14 cellular contexts compared by ENCODE assay signal in the genomic region with DNA sequence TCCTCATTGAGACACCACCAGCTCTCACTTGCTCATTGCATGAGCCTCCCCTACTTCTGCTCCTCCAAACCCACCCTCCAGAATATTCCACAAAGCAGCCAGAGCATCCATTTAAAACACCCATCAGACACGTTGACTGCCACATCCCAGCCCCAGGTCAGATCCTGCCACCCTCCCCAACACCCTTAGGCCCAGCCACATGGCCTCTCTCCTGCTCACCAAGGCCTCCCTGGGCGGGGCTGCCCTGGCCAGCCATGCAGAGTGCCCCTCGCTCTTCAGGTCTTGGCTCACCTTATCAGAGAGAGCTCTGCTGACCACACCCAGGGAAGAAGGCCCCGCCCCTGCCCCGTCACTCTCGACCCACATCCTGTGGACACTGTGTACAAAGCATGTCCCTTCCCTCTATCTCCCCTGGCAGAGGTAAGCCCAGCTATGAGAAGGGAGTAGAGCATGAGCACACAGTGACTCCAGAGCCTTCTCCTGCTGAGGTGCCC.
DNase-seq lines count a peak whose midpoint lies in the region; TF ChIP-seq lines count a peak whose summit lies in the region.
"Had no signal": no experiment of that assay in that cellular context is flagged by ENCODE, and none has a peak within 500 bp of the region (broad histone marks: within the 10 kb centered on the region; RNA-seq: fewer than 3 reads in every experiment).

No MANE protein-coding gene starts in this region.

- no peak overlapping the region for H3K4me3 ChIP-seq in GM06990 (replicated peaks; ENCODE audit: low read depth, low read length)
- no peak overlapping the region for H3K4me3 ChIP-seq in Peyer's patch
- H3K4me3 ChIP-seq in sigmoid colon, result no peak overlapping the region
- no peak overlapping the region for H3K4me3 ChIP-seq in ascending aorta

- H3K36me3 ChIP-seq in GM06990 (ENCODE audit: control insufficient read depth, insufficient read depth, low read length), result no peaks in the 10 kb centered on the region
- no peaks in the 10 kb centered on the region for H3K36me3 ChIP-seq in Peyer's patch
- no peaks in the 10 kb centered on the region for H3K36me3 ChIP-seq in sigmoid colon
- no peaks in the 10 kb centered on the region for H3K36me3 ChIP-seq in ascending aorta

- H3K27ac ChIP-seq in Peyer's patch, result peak overlapping the region in 1 of 4 donors; percentile 16
- H3K27ac ChIP-seq in sigmoid colon, result peak overlapping the region in 1 of 4 donors; percentile 14
- H3K27ac ChIP-seq in ascending aorta, result no peak overlapping the region

- no peak for TF ChIP-seq POLR2A in Peyer's patch (IDR thresholded peaks at IDR 0.05)
- TF ChIP-seq POLR2A in erythroblast (IDR thresholded peaks at IDR 0.05; ENCODE audit: low read length), result peak; percentile 61
- TF ChIP-seq POLR2A in sigmoid colon (IDR thresholded peaks at IDR 0.05), result no peak

- no peak for TF ChIP-seq EP300 in sigmoid colon (IDR thresholded peaks at IDR 0.05)

- H3K9me3 ChIP-seq in Peyer's patch (no peaks in the 10 kb centered on the region), sigmoid colon (no peaks in the 10 kb centered on the region), ascending aorta (no peaks in the 10 kb centered on the region)

- intact Hi-C loops in sigmoid colon (cut with DNase I), result no loop called here
- intact Hi-C loops in ascending aorta (cut with DNase I), result no loop called here

- H3K27me3 ChIP-seq in GM06990 (replicated peaks; ENCODE audit: control insufficient read depth, insufficient read depth, low read length), result no peaks in the 10 kb centered on the region
- H3K27me3 ChIP-seq in Peyer's patch, result no peaks in the 10 kb centered on the region
- H3K27me3 ChIP-seq in sigmoid colon, result no peaks in the 10 kb centered on the region
- H3K27me3 ChIP-seq in ascending aorta, result no peaks in the 10 kb centered on the region

- DNase-seq in GM06990 (ENCODE audit: extremely low read depth, insufficient read length) (peak; percentile 57), Peyer's patch (peak; percentile 61 to 93 (median 85)), erythroblast (lab: John Stamatoyannopoulos, UW) (peak; percentile 81 to 84), sigmoid colon (peak; percentile 66), ascending aorta (ENCODE audit: low spot score in 2 of 2) (no peak), HuH-7 (ENCODE audit: low spot score) (no peak), DMS53 (lab: John Stamatoyannopoulos, UW) (no peak)
- DNase-seq: central memory CD4-positive, alpha-beta T cell; COR-L47; midbrain; NCI-H1105 treated with DMSO at 0.1 percent for 48 hours; NCI-H526; SIG-M5; stimulated activated CD4-positive, alpha-beta T cell treated with anti-CD3 and anti-CD28 coated beads, Interleukin-4, amount 100 ng/mL, for 4 hours had no signal

- no peak for TF ChIP-seq CTCF in GM06990 (IDR thresholded peaks at IDR 0.05; ENCODE audit: insufficient read depth, low read length, poor library complexity, severe bottlenecking)
- no peak for TF ChIP-seq CTCF in Peyer's patch (IDR thresholded peaks at IDR 0.05)
- TF ChIP-seq CTCF in sigmoid colon (IDR thresholded peaks at IDR 0.05), result no peak
- no peak for TF ChIP-seq CTCF in ascending aorta (IDR thresholded peaks at IDR 0.05)

- WGBS in sigmoid colon, 2 donors, result 31 to 61% methylated on average over 6 of the region's 6 CpGs

- peaks cover 3 to 16% (median 9%) of the 10 kb centered on the region in 4 donors for H3K4me1 ChIP-seq in Peyer's patch
- peaks cover 0 to 73% (median 67%) of the 10 kb centered on the region in 4 donors for H3K4me1 ChIP-seq in sigmoid colon
- peaks cover 3 to 31% of the 10 kb centered on the region in 2 donors for H3K4me1 ChIP-seq in ascending aorta

Comparison
In these comparisons a context has a peak if more than half of its experiments do, and no peak if none do; other contexts are left out.
1. DNase-seq: peak in GM06990 (single experiment), Peyer's patch (3 of 3), erythroblast (2 of 2) and sigmoid colon (single experiment); none in ascending aorta (0 of 2), HuH-7 (single experiment) and DMS53 (single experiment).